21 cellular contexts compared by ENCODE assay signal in the genomic region with DNA sequence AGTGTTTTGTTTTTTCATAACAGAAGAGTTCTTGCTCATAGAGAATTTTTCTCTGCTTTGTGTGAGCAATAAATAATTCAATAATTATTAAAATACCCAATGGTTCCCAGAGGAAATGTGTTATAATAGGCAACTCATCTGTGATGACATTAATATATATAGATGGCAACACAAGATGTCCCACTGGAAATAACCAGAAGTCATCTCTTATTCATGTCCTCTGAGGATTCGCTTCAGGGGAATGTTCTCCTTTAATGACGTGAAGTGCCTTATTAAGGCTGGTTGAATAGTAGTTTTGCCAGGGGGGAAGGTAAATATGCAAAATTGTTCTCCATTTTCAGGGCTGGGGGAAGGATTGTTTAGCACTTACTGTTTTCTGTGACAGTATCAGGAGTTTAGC. TPM values are rescaled to one million over a fixed set of nuclear protein-coding genes. Genes with fewer than 3 reads are reported as not detected.
A peak's percentile ranks its signal among the peaks of the same experiment; 100 is the strongest.
DNase-seq lines count a peak whose midpoint lies in the region; ATAC-seq and TF ChIP-seq lines count a peak whose summit lies in the region.
"Had no signal": no experiment of that assay in that cellular context is flagged by ENCODE, and none has a peak within 500 bp of the region (broad histone marks: within the 10 kb centered on the region; RNA-seq: fewer than 3 reads in every experiment).

No MANE protein-coding gene starts in this region.

- H4K91ac ChIP-seq in IMR-90 (ENCODE audit: insufficient read depth, low read depth, low read length), result no peak overlapping the region

- no peak overlapping the region for H2BK20ac ChIP-seq in IMR-90 (ENCODE audit: low read depth, low read length)

- H3K9ac ChIP-seq in BLaER1 treated with 17β-estradiol and CSF1 and Interleukin-3, amounts not matched to agents 10 nM and 100 nM, result no peak overlapping the region
- H3K9ac ChIP-seq in IMR-90 (ENCODE audit: low read depth, low read length), result no peak overlapping the region
- H3K9ac ChIP-seq: KMS-11 had no signal

- BruUV-seq in A673 (replicated peaks; lab: Mats Ljungman, UMichigan) (no TSS peak), IMR-90 (replicated peaks; lab: Mats Ljungman, UMichigan) (no TSS peak)

- ATAC-seq in IMR-90 (ENCODE audit: low read depth), result no peak
- no peak for ATAC-seq in HG02571 (IDR thresholded peaks at IDR 0.05; ENCODE audit: unreplicated experiment)
- ATAC-seq: HepG2 had no signal

- H2BK120ac ChIP-seq in IMR-90 (ENCODE audit: low read depth, low read length), result no peak overlapping the region

- no peak overlapping the region for H2AK9ac ChIP-seq in IMR-90 (replicated peaks; ENCODE audit: low read depth, low read length, poor library complexity)

- no peak overlapping the region for H2BK15ac ChIP-seq in IMR-90 (ENCODE audit: low read depth, low read length)

- H3K79me1 ChIP-seq in IMR-90 (ENCODE audit: low read depth in 1 of 2, low read length in 2 of 2), result no peaks in the 10 kb centered on the region

- peak overlapping the region in 8 of 11 experiments; percentile 16 to 58 (median 33); a peak in 15 of 22 replicates for H3K4me2 ChIP-seq in BLaER1 treated with 17β-estradiol and CSF1 and Interleukin-3, amounts not matched to agents 10 nM and 100 nM
- H3K4me2 ChIP-seq in IMR-90 (ENCODE audit: low read depth, low read length), result no peak overlapping the region
- H3K4me2 ChIP-seq: KMS-11 had no signal

- H4K8ac ChIP-seq in IMR-90 (ENCODE audit: low read depth in 2 of 2, low read length in 2 of 2), result no peak overlapping the region

- H3K23ac ChIP-seq in IMR-90 (ENCODE audit: low read depth, low read length), result no peak overlapping the region

- H4K5ac ChIP-seq in IMR-90 (ENCODE audit: low read depth, low read length), result no peak overlapping the region

- DNase-seq in A673 (ENCODE audit: low spot score) (peak; percentile 40), IMR-90 (peak; percentile 5), kidney tubule cell (ENCODE audit: low spot score) (peak; percentile 23), GF-D8 (lab: John Stamatoyannopoulos, UW) (no peak)
- no peak for DNase-seq in effector CD4-positive, alpha-beta T cell
- DNase-seq in activated CD4-positive, CD25-positive, alpha-beta regulatory T cell (lab: John Stamatoyannopoulos, UW), result no peak
- DNase-seq: 8988T, DMS79, NCI-H1417, NCI-H187, NCI-H2107, NCI-H345, NCI-H524 treated with DMSO at 0.1 percent for 48 hours, SJCRH30 had no signal

- H3K18ac ChIP-seq in IMR-90 (ENCODE audit: low read depth, low read length), result no peak overlapping the region

- H3K14ac ChIP-seq in IMR-90 (replicated peaks; ENCODE audit: low read depth, low read length), result no peak overlapping the region

- no peaks in the 10 kb centered on the region for H3K36me3 ChIP-seq in A673 (ENCODE audit: insufficient read depth, low read length, poor library complexity, severe bottlenecking)
- H3K36me3 ChIP-seq in BLaER1 treated with 17β-estradiol and CSF1 and Interleukin-3, amounts not matched to agents 10 nM and 100 nM, result no peaks in the 10 kb centered on the region
- H3K36me3 ChIP-seq in IMR-90 (ENCODE audit: control insufficient read depth, insufficient read depth, low read length), result no peaks in the 10 kb centered on the region
- H3K36me3 ChIP-seq: SJCRH30 had no signal

- no peaks in the 10 kb centered on the region for H4K20me1 ChIP-seq in BLaER1 treated with 17β-estradiol and CSF1 and Interleukin-3, amounts not matched to agents 10 nM and 100 nM
- H4K20me1 ChIP-seq in IMR-90 (ENCODE audit: insufficient read depth, low read length), result no peaks in the 10 kb centered on the region

- H3K9me3 ChIP-seq in A673 (ENCODE audit: low read depth, low read length, poor library complexity, severe bottlenecking) (peaks cover 2% of the 10 kb centered on the region), IMR-90 (ENCODE audit: control insufficient read depth, insufficient read depth, low read length) (0 out of 2 replicates have a peak, but pooled peaks cover 3% of the 10 kb centered on the region)
- peaks cover 9 to 27% (median 17%) of the 10 kb centered on the region in 11 experiments; a peak in 21 of 22 replicates for H3K9me3 ChIP-seq in BLaER1 treated with 17β-estradiol and CSF1 and Interleukin-3, amounts not matched to agents 10 nM and 100 nM (replicated peaks in 1 of 11)
- H3K9me3 ChIP-seq: SJCRH30 had no signal

- 43% methylated on average over 1 of the region's 2 CpGs; no CpG with 5 or more reads in 1 of the 2 experiments for WGBS in IMR-90 (ENCODE audit: extremely low coverage in 2 of 2, insufficient read length in 1 of 2), 2 experiments

- H3K27ac ChIP-seq in A673 (ENCODE audit: low read depth, low read length, poor library complexity, severe bottlenecking) (no peak overlapping the region), IMR-90 (ENCODE audit: insufficient read depth, low read length) (no peak overlapping the region)
- no peak overlapping the region for H3K27ac ChIP-seq in BLaER1 treated with 17β-estradiol and CSF1 and Interleukin-3, amounts not matched to agents 10 nM and 100 nM
- H3K27ac ChIP-seq: KMS-11, SJCRH30 had no signal

- H2BK5ac ChIP-seq in IMR-90 (ENCODE audit: low read depth, low read length, poor library complexity, severe bottlenecking), result no peak overlapping the region

- no peak overlapping the region for H2AFZ ChIP-seq in IMR-90 (replicated peaks; ENCODE audit: low read length, poor library complexity)

- TF ChIP-seq CTCF in A673 (conservative IDR thresholded peaks at IDR 0.05; ENCODE audit: low read depth, low read length), result no peak
- no peak for TF ChIP-seq CTCF in IMR-90 (conservative IDR thresholded peaks at IDR 0.05; ENCODE audit: low read depth, low read length)

- dilution Hi-C loops in IMR-90 (cut with HindIII; ENCODE audit: low sequenced_read_pairs, unreplicated experiment), result no loop called here

- TF ChIP-seq POLR2A in IMR-90 (IDR thresholded peaks at IDR 0.05; ENCODE audit: low read depth, low read length), result no peak

- H3K4ac ChIP-seq in IMR-90 (ENCODE audit: low read depth, low read length), result no peak overlapping the region

- CTCF ChIA-PET in A673 (lab: Charles Lee) (no interaction called here), IMR-90 (lab: Yijun Ruan, JAX) (no interaction called here)

- H3K4me1 ChIP-seq in A673 (ENCODE audit: insufficient read depth, low read length, poor library complexity, severe bottlenecking), result peaks cover 4% of the 10 kb centered on the region
- peaks cover 0 to 19% (median 8%) of the 10 kb centered on the region in 10 experiments; a peak in 10 of 20 replicates for H3K4me1 ChIP-seq in BLaER1 treated with 17β-estradiol and CSF1 and Interleukin-3, amounts not matched to agents 10 nM and 100 nM
- no peaks in the 10 kb centered on the region for H3K4me1 ChIP-seq in IMR-90 (ENCODE audit: control insufficient read depth, insufficient read depth, low read length)
- H3K4me1 ChIP-seq: SJCRH30 had no signal

- no peak overlapping the region for H2AK5ac ChIP-seq in IMR-90 (ENCODE audit: low read depth, low read length)

- no peak for TF ChIP-seq RAD21 in IMR-90 (IDR thresholded peaks at IDR 0.05; ENCODE audit: low read length)

- in situ Hi-C loops in IMR-90 (cut with MboI; ENCODE audit: low sequenced_read_pairs), result no loop called here

- H3K9me1 ChIP-seq in IMR-90 (ENCODE audit: insufficient read depth, low read length), result no peaks in the 10 kb centered on the region

- POLR2A ChIA-PET in A673 (lab: Charles Lee; ENCODE audit: low non-redundant PET) (no interaction called here), IMR-90 (lab: Charles Lee; ENCODE audit: unreplicated experiment) (no interaction called here)

- H3K27me3 ChIP-seq in A673 (replicated peaks; ENCODE audit: insufficient read depth, low read depth, low read length, poor library complexity) (no peaks in the 10 kb centered on the region), IMR-90 (ENCODE audit: control insufficient read depth, insufficient read depth, low read length) (peaks cover 9% of the 10 kb centered on the region)
- H3K27me3 ChIP-seq in BLaER1 treated with 17β-estradiol and CSF1 and Interleukin-3, amounts not matched to agents 10 nM and 100 nM, result no peaks in the 10 kb centered on the region
- H3K27me3 ChIP-seq: SJCRH30 had no signal

- H3K4me3 ChIP-seq in A673 (ENCODE audit: low read depth, low read length, poor library complexity, severe bottlenecking) (no peak overlapping the region), IMR-90 (ENCODE audit: insufficient read depth, low read depth, low read length) (no peak overlapping the region)
- H3K4me3 ChIP-seq in BLaER1 treated with 17β-estradiol and CSF1 and Interleukin-3, amounts not matched to agents 10 nM and 100 nM, result no peak overlapping the region
- H3K4me3 ChIP-seq: SJCRH30 had no signal

- no peak overlapping the region for H3K56ac ChIP-seq in IMR-90 (ENCODE audit: extremely low read depth, insufficient read depth, low read length)

- intact Hi-C loops in A673 (cut with micrococcal nuclease; ENCODE audit: unreplicated experiment), result no loop called here
- intact Hi-C loops in IMR-90 (cut with micrococcal nuclease), result no loop called here

TF ChIP-seq in IMR-90, 13 proteins besides CTCF, POLR2A, EP300 and RAD21:
- TF ChIP-seq MAFK (IDR thresholded peaks at IDR 0.05; ENCODE audit: low read depth, low read length), result no peak
- TF ChIP-seq MXI1 (IDR thresholded peaks at IDR 0.05; ENCODE audit: borderline replicate concordance, low read depth, low read length), result no peak
- TF ChIP-seq SMC3 (IDR thresholded peaks at IDR 0.05; ENCODE audit: low read depth, low read length), result no peak
- TF ChIP-seq NFE2L2 (IDR thresholded peaks at IDR 0.05; ENCODE audit: low read depth, low read length), result no peak
- TF ChIP-seq RCOR1 (IDR thresholded peaks at IDR 0.05; ENCODE audit: insufficient replicate concordance, low read length), result no peak
- TF ChIP-seq, protein P1, sequence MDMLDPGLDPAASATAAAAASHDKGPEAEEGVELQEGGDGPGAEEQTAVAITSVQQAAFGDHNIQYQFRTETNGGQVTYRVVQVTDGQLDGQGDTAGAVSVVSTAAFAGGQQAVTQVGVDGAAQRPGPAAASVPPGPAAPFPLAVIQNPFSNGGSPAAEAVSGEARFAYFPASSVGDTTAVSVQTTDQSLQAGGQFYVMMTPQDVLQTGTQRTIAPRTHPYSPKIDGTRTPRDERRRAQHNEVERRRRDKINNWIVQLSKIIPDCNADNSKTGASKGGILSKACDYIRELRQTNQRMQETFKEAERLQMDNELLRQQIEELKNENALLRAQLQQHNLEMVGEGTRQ (IDR thresholded peaks at IDR 0.05; ENCODE audit: low read depth, low read length), result no peak

RNA-seq across cellular contexts. Expression of gene SLC39A12, which starts 3.1 kb away (rescaled TPM):
- total RNA-seq in A673 (2021) (not detected in 2 replicates), IMR-90 (2012; rRNA removed) (not detected in 2 replicates)
- polyA plus RNA-seq in IMR-90 (2012; rRNA removed), result not detected in 2 replicates
- not detected in 2 replicates for polyA plus RNA-seq in IMR-90 (2012; cell fraction: cytosol; rRNA removed)
- not detected in 2 replicates for polyA plus RNA-seq in IMR-90 (2012; cell fraction: nucleus; rRNA removed; ENCODE audit: low replicate concordance)
- total RNA-seq: H4, HepG2, M059J, SJCRH30 had no signal
- polyA plus RNA-seq: CD14-positive monocyte, HepG2 had no signal

Comparison
In these comparisons a context has a peak if more than half of its experiments do, and no peak if none do; other contexts are left out.
1. DNase-seq: peak in A673 (single experiment), IMR-90 (single experiment) and kidney tubule cell (single experiment); none in effector CD4-positive, alpha-beta T cell (single experiment), GF-D8 (single experiment) and activated CD4-positive, CD25-positive, alpha-beta regulatory T cell (0 of 4).